Comparison of ENCODE assay signal across 8 cellular contexts in genomic region chr12:104303538-104304151, GRCh38. TPM values are rescaled to one million over a fixed set of nuclear protein-coding genes. Genes with fewer than 3 reads are reported as not detected.
A peak's percentile ranks its signal among the peaks of the same experiment; 100 is the strongest.
DNase-seq lines count a peak whose midpoint lies in the region; ATAC-seq, FAIRE-seq and TF ChIP-seq lines count a peak whose summit lies in the region.

Gene EID3, plus strand, starts transcription at chr12:104303739. Its CDS starts 196 bp downstream, at chr12:104303935.

- H3K18ac ChIP-seq in H9 (ENCODE audit: insufficient read length, low read depth, low read length), result peak within 1 kb of the TSS; percentile 52

- no CpG with 5 or more reads among the region's 63 CpGs for WGBS in H9 (ENCODE audit: extremely low coverage, insufficient read length, low lambda C conversion rate)
- WGBS in pancreas, 2 donors, result 2 to 4% methylated on average over 63 of the region's 63 CpGs

- no peak within 1 kb of the TSS for H3T11ph ChIP-seq in H9 (ENCODE audit: low read length)

- no peak within 1 kb of the TSS for H2AFZ ChIP-seq in H9 (ENCODE audit: low read length)

- H3K56ac ChIP-seq in H9 (ENCODE audit: insufficient read length, low read depth, low read length), result no peak within 1 kb of the TSS

- no peak within 1 kb of the TSS for H4K8ac ChIP-seq in H9 (replicated peaks; ENCODE audit: insufficient read length, low read depth, low read length)

- no peak for TF ChIP-seq CTCF in H9 (conservative IDR thresholded peaks at IDR 0.05)
- TF ChIP-seq CTCF in RWPE2 (IDR thresholded peaks at IDR 0.05; ENCODE audit: poor library complexity, severe bottlenecking), result no peak
- no peak for TF ChIP-seq CTCF in cardiac muscle cell (IDR thresholded peaks at IDR 0.05; ENCODE audit: low read depth, low read length)
- TF ChIP-seq CTCF in pancreas (IDR thresholded peaks at IDR 0.05), result no peak
- no peak for TF ChIP-seq CTCF in thoracic aorta (IDR thresholded peaks at IDR 0.05)

- no peak within 1 kb of the TSS for H2BK12ac ChIP-seq in H9 (ENCODE audit: insufficient read length, low read depth, low read length)

- H3K27me3 Mint-ChIP-seq in H9 (ENCODE audit: low read depth), result no peaks in the 10 kb centered on the region
- H3K27me3 Mint-ChIP-seq in activated naive CD8-positive, alpha-beta T cell treated with anti-CD3 and anti-CD28 coated beads, Interleukin-2, amount 50 U/mL, for 24 hours, result no peaks in the 10 kb centered on the region

- peak within 1 kb of the TSS; percentile 38 to 57; a peak in 3 of 5 replicates for H3K4me3 Mint-ChIP-seq in H9
- peak within 1 kb of the TSS; percentile 81 for H3K4me3 Mint-ChIP-seq in activated naive CD8-positive, alpha-beta T cell treated with anti-CD3 and anti-CD28 coated beads, Interleukin-2, amount 50 U/mL, for 24 hours

- H2BK15ac ChIP-seq in H9 (ENCODE audit: low read depth, low read length), result no peak within 1 kb of the TSS

- peak within 1 kb of the TSS in 2 of 3 experiments; percentile 85 to 88; a peak in 4 of 7 replicates for H3K27ac Mint-ChIP-seq in H9
- H3K27ac Mint-ChIP-seq in activated naive CD8-positive, alpha-beta T cell treated with anti-CD3 and anti-CD28 coated beads, Interleukin-2, amount 50 U/mL, for 24 hours, result peak within 1 kb of the TSS; percentile 91

- intact Hi-C loops in pancreas (cut with DNase I), result no loop called here

- H4K5ac ChIP-seq in H9 (ENCODE audit: insufficient read length, low read depth, low read length), result no peak within 1 kb of the TSS

- peak within 1 kb of the TSS; percentile 12 for H3K4me3 ChIP-seq in RWPE2 (ENCODE audit: severe bottlenecking)
- no peak within 1 kb of the TSS for H3K4me3 ChIP-seq in cardiac muscle cell
- H3K4me3 ChIP-seq in pancreas, result peak within 1 kb of the TSS; percentile 21 to 60 (median 38)
- H3K4me3 ChIP-seq in thoracic aorta, result peak within 1 kb of the TSS; percentile 70

- no peaks in the 10 kb centered on the region for H3K27me3 ChIP-seq in H9 (ENCODE audit: insufficient read depth, low read length)
- no peaks in the 10 kb centered on the region for H3K27me3 ChIP-seq in RWPE2 (ENCODE audit: insufficient read depth, poor library complexity, severe bottlenecking)
- H3K27me3 ChIP-seq in cardiac muscle cell, result no peaks in the 10 kb centered on the region
- H3K27me3 ChIP-seq in pancreas, result no peaks in the 10 kb centered on the region
- no peaks in the 10 kb centered on the region for H3K27me3 ChIP-seq in thoracic aorta (replicated peaks; ENCODE audit: insufficient read depth)

- no peaks in the 10 kb centered on the region for H3K9me3 ChIP-seq in H9 (ENCODE audit: control insufficient read depth, low read depth, low read length)
- H3K9me3 ChIP-seq in RWPE2 (ENCODE audit: severe bottlenecking), result no peaks in the 10 kb centered on the region
- no peaks in the 10 kb centered on the region for H3K9me3 ChIP-seq in cardiac muscle cell (ENCODE audit: low read depth)
- H3K9me3 ChIP-seq in pancreas, result no peaks in the 10 kb centered on the region
- no peaks in the 10 kb centered on the region for H3K9me3 ChIP-seq in thoracic aorta

- no peaks in the 10 kb centered on the region for H3K79me1 ChIP-seq in H9 (ENCODE audit: insufficient read depth, low read depth, low read length, poor library complexity, severe bottlenecking)

- no peaks in the 10 kb centered on the region for H3K9me3 Mint-ChIP-seq in H9
- H3K9me3 Mint-ChIP-seq in activated naive CD8-positive, alpha-beta T cell treated with anti-CD3 and anti-CD28 coated beads, Interleukin-2, amount 50 U/mL, for 24 hours, result no peaks in the 10 kb centered on the region

- peak within 1 kb of the TSS; percentile 26 for H3K4me2 ChIP-seq in H9 (ENCODE audit: insufficient read depth, insufficient read length, low read length)

- H3K27ac ChIP-seq in H9 (ENCODE audit: insufficient read length, low read depth, low read length) (no peak within 1 kb of the TSS), RWPE2 (ENCODE audit: poor library complexity, severe bottlenecking) (no peak within 1 kb of the TSS), cardiac muscle cell (no peak within 1 kb of the TSS), pancreas (peak within 1 kb of the TSS; percentile 17 to 44 (median 24)), thoracic aorta (peak within 1 kb of the TSS; percentile 48 to 64)

- H4K91ac ChIP-seq in H9 (ENCODE audit: insufficient read length, low read depth, low read length), result no peak within 1 kb of the TSS

- H3K14ac ChIP-seq in H9 (ENCODE audit: insufficient read depth, low read length), result peak within 1 kb of the TSS; percentile 63; the same call in 1 of the 2 replicates

- no peak within 1 kb of the TSS for H2BK5ac ChIP-seq in H9 (ENCODE audit: insufficient read length, low read length)

- no peak within 1 kb of the TSS for H3K4ac ChIP-seq in H9 (ENCODE audit: low read depth, low read length)

- H3K9ac ChIP-seq in H9 (ENCODE audit: extremely low read depth, insufficient read length, low read length), result no peak within 1 kb of the TSS

- peaks cover 46 to 48% of the 10 kb centered on the region in 2 experiments for H3K4me1 Mint-ChIP-seq in H9
- peaks cover 49% of the 10 kb centered on the region for H3K4me1 Mint-ChIP-seq in activated naive CD8-positive, alpha-beta T cell treated with anti-CD3 and anti-CD28 coated beads, Interleukin-2, amount 50 U/mL, for 24 hours

- FAIRE-seq in pancreas (lab: Jason Lieb, UNC), result no peak

- H2BK120ac ChIP-seq in H9 (ENCODE audit: low read depth, low read length, poor library complexity, severe bottlenecking), result no peak within 1 kb of the TSS

- peaks cover 17 to 37% (median 27%) of the 10 kb centered on the region in 3 experiments; a peak in 6 of 7 replicates for H3K36me3 Mint-ChIP-seq in H9 (ENCODE audit: insufficient read depth in 1 of 3, low read depth in 3 of 3)
- H3K36me3 Mint-ChIP-seq in activated naive CD8-positive, alpha-beta T cell treated with anti-CD3 and anti-CD28 coated beads, Interleukin-2, amount 50 U/mL, for 24 hours (ENCODE audit: low read depth), result peaks cover 60% of the 10 kb centered on the region

- peak; percentile 92 for ATAC-seq in RWPE2 (ENCODE audit: low read depth)
- peak; percentile 98 for ATAC-seq in activated naive CD8-positive, alpha-beta T cell treated with anti-CD3 and anti-CD28 coated beads, Interleukin-2, amount 50 U/mL, for 24 hours
- peak; percentile 100 for ATAC-seq in pancreas
- peak; percentile 80 for ATAC-seq in thoracic aorta (ENCODE audit: insufficient number of reproducible peaks, low FRiP score, low read depth)

- H4K20me1 ChIP-seq in H9 (ENCODE audit: control insufficient read depth, insufficient read depth, insufficient read length), result no peaks in the 10 kb centered on the region

- H3K4me1 ChIP-seq in H9 (ENCODE audit: insufficient read depth, low read length), result no peaks in the 10 kb centered on the region
- H3K4me1 ChIP-seq in RWPE2 (ENCODE audit: insufficient read depth, poor library complexity, severe bottlenecking), result peaks cover 21% of the 10 kb centered on the region
- no peaks in the 10 kb centered on the region for H3K4me1 ChIP-seq in cardiac muscle cell (ENCODE audit: low read depth)
- peaks cover 0 to 8% (median 0%) of the 10 kb centered on the region in 3 donors for H3K4me1 ChIP-seq in pancreas
- H3K4me1 ChIP-seq in thoracic aorta (ENCODE audit: control insufficient read depth in 1 of 2, low read depth in 2 of 2), result peaks cover 34 to 83% of the 10 kb centered on the region in 2 donors

- peaks cover 15% of the 10 kb centered on the region; the same call in 1 of the 2 replicates for H3K79me2 ChIP-seq in H9 (ENCODE audit: insufficient read depth, low read length)

- no peak within 1 kb of the TSS for H2AK5ac ChIP-seq in H9 (ENCODE audit: insufficient read length, low read length)

- DNase-seq in ELF-1 (ENCODE audit: low read depth, low spot score), result peak; percentile 90
- peak; percentile 92 for DNase-seq in H9
- DNase-seq in RWPE2 (ENCODE audit: low spot score), result peak; percentile 81
- DNase-seq in activated naive CD8-positive, alpha-beta T cell treated with anti-CD3 and anti-CD28 coated beads, Interleukin-2, amount 50 U/mL, for 24 hours, result peak; percentile 93
- DNase-seq in cardiac muscle cell (ENCODE audit: low read depth in 1 of 2, low spot score in 1 of 2), result peak; percentile 73 to 89
- peak; percentile 83 to 97 (median 89) for DNase-seq in pancreas
- peak; percentile 57 for DNase-seq in thoracic aorta (ENCODE audit: low spot score)
- no peak for DNase-seq in NCI-H1694 treated with DMSO at 0.1 percent for 48 hours (lab: John Stamatoyannopoulos, UW)

- no peak within 1 kb of the TSS for H3K23ac ChIP-seq in H9 (ENCODE audit: insufficient read length, low read depth, low read length)

- H3K36me3 ChIP-seq in RWPE2 (ENCODE audit: low read depth), result peaks cover 63% of the 10 kb centered on the region
- H3K36me3 ChIP-seq in cardiac muscle cell, result no peaks in the 10 kb centered on the region
- no peaks in the 10 kb centered on the region for H3K36me3 ChIP-seq in pancreas
- no peaks in the 10 kb centered on the region for H3K36me3 ChIP-seq in thoracic aorta

- H2BK20ac ChIP-seq in H9 (ENCODE audit: low read depth, low read length, poor library complexity, severe bottlenecking), result no peak within 1 kb of the TSS

- H3K23me2 ChIP-seq in H9 (ENCODE audit: insufficient read length, low read depth, low read length, poor library complexity, severe bottlenecking), result peaks cover 3% of the 10 kb centered on the region

RNA-seq across cellular contexts. Expression of gene EID3, which starts in this region (rescaled TPM):
- 1.2 and 1.4 TPM in 2 replicates for total RNA-seq in H9 (2021)
- total RNA-seq in cardiac muscle cell, result 1.8 and 3.3 TPM in 2 replicates
- polyA plus RNA-seq in cardiac muscle cell, result 2.7 and 3.0 TPM in 2 replicates
- total RNA-seq in pancreas, result 1 to 10 TPM in 5 of 6 donors, under 1 TPM in 1; 0.98 to 1.6 (median 1.2) TPM
- polyA plus RNA-seq in pancreas, result 1 to 10 TPM; 1.2 to 2.4 TPM
- total RNA-seq in thoracic aorta, result 10 to 100 TPM; 32.7 to 33.7 TPM

Comparison
In these comparisons a context has a peak if more than half of its experiments do, and no peak if none do; other contexts are left out.
1. H3K27ac ChIP-seq: peak in pancreas (4 of 4) and thoracic aorta (2 of 2); none in H9 (single experiment), RWPE2 (single experiment) and cardiac muscle cell (single experiment).
2. Peak in every context shown above with its lines, with median percentiles within 50 percentile points of each other: ATAC-seq.